In the genomic region with DNA sequence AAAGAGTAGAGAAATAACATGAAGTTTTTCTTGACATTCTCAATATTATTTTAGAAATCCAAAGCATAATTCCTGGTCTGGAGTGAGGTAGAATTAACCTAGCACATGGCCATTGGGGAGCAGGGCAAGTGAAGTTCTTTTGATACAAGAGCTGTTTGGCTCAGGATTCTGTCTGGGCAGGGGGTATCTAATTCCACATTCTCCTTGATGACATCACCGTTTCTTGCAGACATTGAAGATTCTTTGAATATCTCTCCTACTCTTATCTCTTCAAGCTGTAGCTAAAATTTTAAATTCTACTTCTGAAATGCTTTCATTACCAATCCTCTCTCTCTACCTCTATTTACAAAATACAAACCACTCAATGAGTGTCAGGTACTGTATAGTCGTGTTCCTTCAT, we compare ENCODE assay signal across 6 cellular contexts.
"Had no signal": no experiment of that assay in that cellular context is flagged by ENCODE, and none has a peak within 500 bp of the region (broad histone marks: within the 10 kb centered on the region; RNA-seq: fewer than 3 reads in every experiment).

No MANE protein-coding gene starts in this region.

- FAIRE-seq: H1, H54, HTR-8/SVneo had no signal

- ATAC-seq: GM23338 had no signal

- DNase-seq: H9, HCEC 1CT had no signal

- H2AFZ ChIP-seq: GM23338 had no signal

- H3K4me3 ChIP-seq: GM23338 had no signal

- H3K4me2 ChIP-seq: GM23338 had no signal
